21 cellular contexts compared by ENCODE assay signal in genomic region chr18:62797329-62797728, GRCh38.
"Had no signal": no experiment of that assay in that cellular context is flagged by ENCODE, and none has a peak within 500 bp of the region (broad histone marks: within the 10 kb centered on the region; RNA-seq: fewer than 3 reads in every experiment).

No MANE protein-coding gene starts in this region.

- DNase-seq: colonic mucosa; dermis blood vessel endothelial cell; erythroblast; foreskin melanocyte; head of caudate nucleus; hippocampal formation; left colon; left ventricle myocardium superior; mesendoderm; naive thymus-derived CD4-positive, alpha-beta T cell; nephron progenitor cell; ovary; right cardiac atrium; stimulated activated CD4-positive, alpha-beta T cell treated with anti-CD3 and anti-CD28 coated beads, Interleukin-2, amount 100 ng/mL, for 48 hours; stimulated activated naive CD8-positive, alpha-beta T cell treated with anti-CD3 and anti-CD28 coated beads, Interleukin-15, Interleukin-2, amounts not matched to agents 100 U/mL and 50 U/mL, for 24 hours; tibial artery; upper lobe of left lung had no signal

- H3K27me3 ChIP-seq: colonic mucosa, ovary, suprapubic skin, tibial artery, upper lobe of left lung, vagina had no signal

- H3K36me3 ChIP-seq: colonic mucosa, ovary, suprapubic skin, tibial artery, upper lobe of left lung, vagina had no signal

- H3K4me1 ChIP-seq: colonic mucosa, tibial artery, vagina had no signal

- FAIRE-seq: endothelial cell of umbilical vein had no signal

- H3K9me3 ChIP-seq: colonic mucosa, ovary, suprapubic skin, tibial artery, upper lobe of left lung, vagina had no signal

- H3K4me3 ChIP-seq: colonic mucosa, ovary, smooth muscle cell, suprapubic skin, tibial artery, upper lobe of left lung, vagina had no signal

- H3K4me2 ChIP-seq: smooth muscle cell had no signal

- H3K27ac ChIP-seq: colonic mucosa, ovary, suprapubic skin, tibial artery, upper lobe of left lung, vagina had no signal

- ATAC-seq: left colon; left ventricle myocardium superior; naive thymus-derived CD4-positive, alpha-beta T cell; right cardiac atrium; stimulated activated naive CD8-positive, alpha-beta T cell treated with anti-CD3 and anti-CD28 coated beads, Interleukin-15, Interleukin-2, amounts not matched to agents 100 U/mL and 50 U/mL, for 24 hours had no signal
